In the genomic region with DNA sequence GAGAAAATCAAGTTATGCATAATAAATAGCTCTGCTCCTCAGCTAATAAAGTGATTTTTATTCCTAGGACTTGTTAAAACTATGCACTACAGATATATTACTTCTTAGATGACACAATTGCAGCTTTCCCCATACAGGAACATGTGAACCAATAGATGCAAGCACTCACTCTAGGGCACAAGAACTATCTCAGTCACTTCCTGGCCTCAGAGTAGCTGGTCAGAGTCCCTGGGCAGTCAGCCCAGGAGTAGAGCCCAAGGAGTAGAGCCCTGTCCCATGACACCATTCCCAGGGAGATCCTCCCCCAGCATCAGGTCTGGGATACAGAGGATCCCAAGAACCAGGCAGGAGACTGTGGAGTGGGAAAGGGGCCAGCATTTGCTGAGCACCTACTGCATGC, we compare ENCODE assay signal across 16 cellular contexts. TPM values are rescaled to one million over a fixed set of nuclear protein-coding genes. Genes with fewer than 3 reads are reported as not detected.
DNase-seq lines count a peak whose midpoint lies in the region; ATAC-seq, FAIRE-seq and TF ChIP-seq lines count a peak whose summit lies in the region.
"Had no signal": no experiment of that assay in that cellular context is flagged by ENCODE, and none has a peak within 500 bp of the region (broad histone marks: within the 10 kb centered on the region; RNA-seq: fewer than 3 reads in every experiment).

No MANE protein-coding gene starts in this region.

- H3K36me3 ChIP-seq in endothelial cell of umbilical vein (ENCODE audit: control insufficient read depth in 2 of 2, extremely low read depth in 1 of 2, insufficient read depth in 2 of 2, low read length in 2 of 2) (no peaks in the 10 kb centered on the region), neutrophil (no peaks in the 10 kb centered on the region), colonic mucosa (no peaks in the 10 kb centered on the region)

- dilution Hi-C loops in endothelial cell of umbilical vein (cut with MboI; ENCODE audit: extremely low pct_ligation_motif_present, low sequenced_read_pairs), result no loop called here

- H3K4me3 ChIP-seq in AG04450 (ENCODE audit: low read depth, low read length), result peak overlapping the region; percentile 43
- H3K4me3 ChIP-seq in endothelial cell of umbilical vein (replicated peaks in 1 of 3; ENCODE audit: insufficient read depth in 1 of 3, low read depth in 1 of 3, low read length in 3 of 3), result no peak overlapping the region
- no peak overlapping the region for H3K4me3 ChIP-seq in neutrophil (ENCODE audit: low read depth in 1 of 2, low read length in 1 of 2)
- H3K4me3 ChIP-seq in colonic mucosa, result no peak overlapping the region

- no peak overlapping the region for H3K4me3 Mint-ChIP-seq in activated CD8-positive, alpha-beta T cell treated with anti-CD3 and anti-CD28 coated beads, Interleukin-2, amount 10 ng/mL, durations not matched to agents 7 days and 5 days
- H3K4me3 Mint-ChIP-seq: natural killer cell had no signal

- H3K9ac ChIP-seq in endothelial cell of umbilical vein (replicated peaks; ENCODE audit: extremely low read depth, insufficient read depth, low read length) (no peak overlapping the region), colonic mucosa (ENCODE audit: low read depth in 2 of 2, low read length in 2 of 2) (no peak overlapping the region)

- H3K27me3 Mint-ChIP-seq in activated CD8-positive, alpha-beta T cell treated with anti-CD3 and anti-CD28 coated beads, Interleukin-2, amount 10 ng/mL, durations not matched to agents 7 days and 5 days (ENCODE audit: low read depth), result peaks cover 5% of the 10 kb centered on the region

- CTCF ChIA-PET in AG04450 (lab: Charles Lee) (interaction anchor here (1.1 to 1.9 kb wide), 2 partner anchors 13 to 214 kb away, joined by 3 to 4 read pairs; no protein-coding TSS in a partner anchor), endothelial cell of umbilical vein (lab: Charles Lee) (interaction anchor here (0.7 to 3.0 kb wide), 5 partner anchors 8 to 214 kb away, joined by 3 to 15 read pairs (median 11); no protein-coding TSS in a partner anchor)
- CTCF ChIA-PET in activated CD8-positive, alpha-beta T cell treated with anti-CD3 and anti-CD28 coated beads, Interleukin-2, amount 10 ng/mL, durations not matched to agents 7 days and 5 days (lab: Charles Lee), result interaction anchor here (1.4 to 2.2 kb wide), 4 partner anchors 12 to 214 kb away, joined by 3 to 6 read pairs (median 4); no protein-coding TSS in a partner anchor

- TF ChIP-seq POLR2A in endothelial cell of umbilical vein (IDR thresholded peaks at IDR 0.05; ENCODE audit: low read depth, low read length), result no peak

- H3K9me3 Mint-ChIP-seq in activated CD8-positive, alpha-beta T cell treated with anti-CD3 and anti-CD28 coated beads, Interleukin-2, amount 10 ng/mL, durations not matched to agents 7 days and 5 days (ENCODE audit: insufficient read depth), result no peaks in the 10 kb centered on the region
- H3K9me3 Mint-ChIP-seq: natural killer cell had no signal

- POLR2A ChIA-PET in AG04450 (lab: Yijun Ruan, JAX) (interaction anchor here (0.5 to 1.2 kb wide), 2 partner anchors 31 to 98 kb away, joined by 3 to 4 read pairs; no protein-coding TSS in a partner anchor), endothelial cell of umbilical vein (lab: Charles Lee) (no interaction called here)
- POLR2A ChIA-PET in activated CD8-positive, alpha-beta T cell treated with anti-CD3 and anti-CD28 coated beads, Interleukin-2, amount 10 ng/mL, durations not matched to agents 7 days and 5 days (lab: Charles Lee), result interaction anchor here (0.7 kb wide), 1 partner anchor 12 kb away, joined by 3 read pairs; no protein-coding TSS in a partner anchor

- FAIRE-seq in endothelial cell of umbilical vein (lab: Jason Lieb, UNC), result peak; percentile 66
- FAIRE-seq: keratinocyte had no signal

- BruUV-seq in endothelial cell of umbilical vein (replicated peaks; lab: Mats Ljungman, UMichigan), result no TSS peak

- H4K20me1 ChIP-seq in endothelial cell of umbilical vein (replicated peaks; ENCODE audit: control insufficient read depth, extremely low read depth, insufficient read depth, low read length), result no peaks in the 10 kb centered on the region

- H2AFZ ChIP-seq in endothelial cell of umbilical vein (ENCODE audit: low read depth, low read length), result no peak overlapping the region

- no peaks in the 10 kb centered on the region for H3K79me2 ChIP-seq in endothelial cell of umbilical vein (ENCODE audit: control insufficient read depth, insufficient read depth, low read length)

- intact Hi-C loops in endothelial cell of umbilical vein (cut with micrococcal nuclease) (no loop called here), colonic mucosa (cut with DNase I) (no loop called here)

- H3K4me2 ChIP-seq in endothelial cell of umbilical vein (ENCODE audit: insufficient read depth, low read length), result no peak overlapping the region

- DNase-seq in AG04450 (ENCODE audit: low read depth, low spot score) (peak; percentile 26), HT1080 (ENCODE audit: low read depth) (peak; percentile 71), endothelial cell of umbilical vein (ENCODE audit: low read depth, low spot score) (no peak), colonic mucosa (no peak)
- DNase-seq in activated CD4-positive, alpha-beta T cell treated with anti-CD3 and anti-CD28 coated beads, Interleukin-2, amount 50 U/mL, for 1 hour, result no peak
- no peak for DNase-seq in activated CD4-positive, CD25-positive, alpha-beta regulatory T cell (lab: John Stamatoyannopoulos, UW)
- DNase-seq in activated CD8-positive, alpha-beta T cell treated with anti-CD3 and anti-CD28 coated beads, Interleukin-2, amount 10 ng/mL, durations not matched to agents 7 days and 5 days, result no peak
- DNase-seq: GF-D8; natural killer cell; NCI-H1105; NCI-H524; stimulated activated CD4-positive, alpha-beta T cell treated with anti-CD3 and anti-CD28 coated beads, Interleukin-12 subunit alpha, Interleukin-12 subunit beta, amount 100 ng/mL, for 4 hours had no signal

- ATAC-seq in activated CD8-positive, alpha-beta T cell treated with anti-CD3 and anti-CD28 coated beads, Interleukin-2, amount 10 ng/mL, durations not matched to agents 7 days and 5 days, result no peak
- ATAC-seq: natural killer cell had no signal

- H3K27me3 ChIP-seq in AG04450 (ENCODE audit: control insufficient read depth, insufficient read depth, low read length) (no peaks in the 10 kb centered on the region), endothelial cell of umbilical vein (ENCODE audit: control insufficient read depth in 2 of 2, insufficient read depth in 2 of 2, low read length in 2 of 2) (no peaks in the 10 kb centered on the region), neutrophil (no peaks in the 10 kb centered on the region), colonic mucosa (no peaks in the 10 kb centered on the region)

- H3K4me1 ChIP-seq in endothelial cell of umbilical vein (ENCODE audit: control insufficient read depth, extremely low read depth, insufficient read depth, low read length), result peaks cover 8% of the 10 kb centered on the region
- H3K4me1 ChIP-seq in neutrophil (ENCODE audit: control insufficient read depth in 1 of 2, insufficient read depth in 1 of 2, low read depth in 1 of 2, low read length in 1 of 2), result peaks cover 41 to 50% of the 10 kb centered on the region in 2 experiments
- no peaks in the 10 kb centered on the region for H3K4me1 ChIP-seq in colonic mucosa

- H3K9me3 ChIP-seq in AG04450 (ENCODE audit: control insufficient read depth, insufficient read depth, low read length), result no peaks in the 10 kb centered on the region
- no peaks in the 10 kb centered on the region for H3K9me3 ChIP-seq in endothelial cell of umbilical vein (replicated peaks; ENCODE audit: control insufficient read depth, insufficient read depth, low read length)
- no peaks in the 10 kb centered on the region for H3K9me3 ChIP-seq in neutrophil
- H3K9me3 ChIP-seq in colonic mucosa, result no peaks in the 10 kb centered on the region

- no peak for TF ChIP-seq CTCF in AG04450 (IDR thresholded peaks at IDR 0.05; ENCODE audit: low read depth, low read length)
- TF ChIP-seq CTCF in endothelial cell of umbilical vein (IDR thresholded peaks at IDR 0.05; ENCODE audit: extremely low read depth in 1 of 2, insufficient read depth in 1 of 2, low read depth in 1 of 2, low read length in 2 of 2), result no peak
- no peak for TF ChIP-seq CTCF in neutrophil (IDR thresholded peaks at IDR 0.05)
- no peak for TF ChIP-seq CTCF in colonic mucosa (IDR thresholded peaks at IDR 0.05)

- no peaks in the 10 kb centered on the region for H3K36me3 Mint-ChIP-seq in activated CD8-positive, alpha-beta T cell treated with anti-CD3 and anti-CD28 coated beads, Interleukin-2, amount 10 ng/mL, durations not matched to agents 7 days and 5 days (ENCODE audit: low read depth)
- H3K36me3 Mint-ChIP-seq: natural killer cell had no signal

- H3K27ac ChIP-seq in AG04450 (ENCODE audit: low read depth, low read length) (peak overlapping the region; percentile 47), endothelial cell of umbilical vein (ENCODE audit: insufficient read depth, low read depth, low read length) (no peak overlapping the region), neutrophil (peak overlapping the region; percentile 10), colonic mucosa (no peak overlapping the region)
- H3K27ac ChIP-seq: epithelial cell of prostate, HL-60 had no signal

- H3K9me1 ChIP-seq in endothelial cell of umbilical vein (replicated peaks; ENCODE audit: control insufficient read depth, extremely low read depth, insufficient read depth, low read length), result no peaks in the 10 kb centered on the region

- H3K4me1 Mint-ChIP-seq in activated CD8-positive, alpha-beta T cell treated with anti-CD3 and anti-CD28 coated beads, Interleukin-2, amount 10 ng/mL, durations not matched to agents 7 days and 5 days (ENCODE audit: low read depth), result no peaks in the 10 kb centered on the region
- H3K4me1 Mint-ChIP-seq: natural killer cell had no signal

- H3K27ac Mint-ChIP-seq in activated CD8-positive, alpha-beta T cell treated with anti-CD3 and anti-CD28 coated beads, Interleukin-2, amount 10 ng/mL, durations not matched to agents 7 days and 5 days, result no peak overlapping the region
- H3K27ac Mint-ChIP-seq: natural killer cell had no signal

RNA-seq across cellular contexts. Expression of a gene that starts 2.7 kb away (rescaled TPM):
- polyA plus RNA-seq in AG04450 (2011; rRNA removed) (19.7 and 27.9 TPM in 2 replicates), endothelial cell of umbilical vein (9.9 and 11.0 TPM in 2 replicates)
- 84.1 and 119 TPM in 2 replicates for polyA minus RNA-seq in AG04450 (2011; rRNA and poly(A)+ RNA removed)
- total RNA-seq in HT1080 (2014; rRNA removed; shearing (Covaris generic)), result 9.6 and 10.5 TPM in 2 replicates
- 4.9 and 5.1 TPM in 2 replicates for polyA plus RNA-seq in HT1080 (2015; cell fraction: cytosol; rRNA removed)
- polyA plus RNA-seq in HT1080 (2015; cell fraction: nucleus; rRNA removed), result 16.1 and 17.1 TPM in 2 replicates
- total RNA-seq in endothelial cell of umbilical vein (35.6 and 52.1 TPM in 2 replicates), colonic mucosa (100 to 1,000 TPM in 1 of 2 donors, 10 to 100 TPM in 1; 20.6 to 164 TPM)
- polyA plus RNA-seq in endothelial cell of umbilical vein (2011; cell fraction: cytosol; rRNA removed), result 10.3 and 11.1 TPM in 2 replicates
- polyA plus RNA-seq in endothelial cell of umbilical vein (2011; cell fraction: nucleus; rRNA removed), result 32.1 and 41.7 TPM in 2 replicates
- 14.4 and 16.5 TPM in 2 replicates for polyA plus RNA-seq in endothelial cell of umbilical vein (2012)
- polyA minus RNA-seq in endothelial cell of umbilical vein, result 67.8 and 71.0 TPM in 2 replicates
- polyA minus RNA-seq in endothelial cell of umbilical vein (2011; cell fraction: cytosol; rRNA and poly(A)+ RNA removed), result 1.9 TPM
- 48.7 and 57.9 TPM in 2 replicates for polyA minus RNA-seq in endothelial cell of umbilical vein (2011; cell fraction: nucleus; rRNA and poly(A)+ RNA removed)
- 10 to 100 TPM; 28.9 to 29.8 TPM for total RNA-seq in activated CD8-positive, alpha-beta T cell treated with anti-CD3 and anti-CD28 coated beads, Interleukin-2, amount 10 ng/mL, durations not matched to agents 7 days and 5 days

Comparison
In these comparisons a context has a peak if more than half of its experiments do, and no peak if none do; other contexts are left out.
1. DNase-seq: peak in AG04450 (single experiment) and HT1080 (single experiment); none in endothelial cell of umbilical vein (single experiment), colonic mucosa (single experiment), activated CD4-positive, alpha-beta T cell treated with anti-CD3 and anti-CD28 coated beads, Interleukin-2, amount 50 U/mL, for 1 hour (single experiment), activated CD4-positive, CD25-positive, alpha-beta regulatory T cell (0 of 4) and activated CD8-positive, alpha-beta T cell treated with anti-CD3 and anti-CD28 coated beads, Interleukin-2, amount 10 ng/mL, durations not matched to agents 7 days and 5 days (single experiment).
2. H3K27ac ChIP-seq: peak in AG04450 (single experiment) and neutrophil (single experiment); none in endothelial cell of umbilical vein (single experiment) and colonic mucosa (single experiment).